Comparison of ENCODE assay signal across 22 cellular contexts in genomic region chr9:124099860-124100259, GRCh38.
"Had no signal": no experiment of that assay in that cellular context is flagged by ENCODE, and none has a peak within 500 bp of the region (broad histone marks: within the 10 kb centered on the region; RNA-seq: fewer than 3 reads in every experiment).

No MANE protein-coding gene starts in this region.

- DNase-seq: dermis blood vessel endothelial cell; dorsolateral prefrontal cortex; effector CD4-positive, alpha-beta T cell; effector memory CD4-positive, alpha-beta T cell; erythroblast; esophagus squamous epithelium; foreskin fibroblast; foreskin melanocyte; gastrocnemius medialis; glutamatergic neuron; head of caudate nucleus; heart right ventricle; hippocampal formation; left cardiac atrium; left lung; left ventricle myocardium superior; lower lobe of right lung; mesenchymal stem cell; mucosa of descending colon; naive B cell had no signal

- H3K4me1 ChIP-seq: esophagus squamous epithelium, gastrocnemius medialis, heart right ventricle, lower lobe of right lung had no signal

- H3K36me3 ChIP-seq: esophagus squamous epithelium, gastrocnemius medialis, heart right ventricle, left lung, lower lobe of right lung had no signal

- H3K27ac ChIP-seq: coronary artery, dorsolateral prefrontal cortex, epithelial cell of prostate, esophagus squamous epithelium, gastrocnemius medialis, heart right ventricle, left lung, lower lobe of right lung had no signal

- H3K9me3 ChIP-seq: esophagus squamous epithelium, gastrocnemius medialis, heart right ventricle, left lung, lower lobe of right lung, mucosa of descending colon had no signal

- H3K27me3 ChIP-seq: gastrocnemius medialis had no signal

- H3K4me3 ChIP-seq: coronary artery, dorsolateral prefrontal cortex, esophagus squamous epithelium, gastrocnemius medialis, heart right ventricle, left lung, lower lobe of right lung, mucosa of descending colon had no signal
